ENCODE assay signal across 9 cellular contexts in the genomic region with DNA sequence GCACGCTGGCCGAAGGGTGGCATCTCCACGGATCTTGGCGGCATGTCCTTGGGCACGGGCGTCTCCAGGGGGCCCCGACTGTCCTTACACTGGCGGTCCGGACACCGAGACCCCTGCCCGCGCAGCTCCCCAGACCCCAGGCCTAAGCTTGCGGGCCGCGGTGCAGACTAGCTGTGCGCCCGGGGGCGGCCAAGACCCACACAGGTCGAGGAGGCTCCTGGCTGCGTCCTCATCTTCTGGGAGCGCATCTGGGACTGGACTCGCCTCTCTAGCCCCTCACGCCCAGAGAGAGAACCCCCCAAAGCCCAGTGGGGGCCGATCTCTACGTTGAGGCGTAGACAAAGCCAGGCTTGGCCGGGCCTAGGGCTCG. TPM values are rescaled to one million over a fixed set of nuclear protein-coding genes. Genes with fewer than 3 reads are reported as not detected.
DNase-seq lines count a peak whose midpoint lies in the region; ATAC-seq and TF ChIP-seq lines count a peak whose summit lies in the region.
"Had no signal": no experiment of that assay in that cellular context is flagged by ENCODE, and none has a peak within 500 bp of the region (broad histone marks: within the 10 kb centered on the region; RNA-seq: fewer than 3 reads in every experiment).

No MANE protein-coding gene starts in this region.

- H3K79me2 ChIP-seq in fibroblast of lung (ENCODE audit: control insufficient read depth, insufficient read depth, low read length), result peaks cover 57% of the 10 kb centered on the region

- peak overlapping the region; percentile 98 for H3K4me2 ChIP-seq in fibroblast of lung (ENCODE audit: extremely low read depth, insufficient read depth, low read length)

- peaks cover 2% of the 10 kb centered on the region for H3K4me1 ChIP-seq in fibroblast of lung (ENCODE audit: control insufficient read depth, extremely low read depth, insufficient read depth, low read length)
- no peaks in the 10 kb centered on the region for H3K4me1 ChIP-seq in muscle layer of colon (ENCODE audit: insufficient read depth, low read length)
- H3K4me1 ChIP-seq in upper lobe of left lung, result peaks cover 7 to 34% (median 23%) of the 10 kb centered on the region in 4 donors

- no peaks in the 10 kb centered on the region for H3K36me3 ChIP-seq in fibroblast of lung (ENCODE audit: control insufficient read depth, insufficient read depth, low read length)
- H3K36me3 ChIP-seq in muscle layer of colon (ENCODE audit: insufficient read depth, low read length), result no peaks in the 10 kb centered on the region
- H3K36me3 ChIP-seq in upper lobe of left lung, result no peaks in the 10 kb centered on the region

- H3K27ac ChIP-seq in fibroblast of lung (ENCODE audit: insufficient read depth, low read length) (peak overlapping the region; percentile 91), muscle layer of colon (ENCODE audit: low read depth, low read length) (peak overlapping the region; percentile 80), upper lobe of left lung (peak overlapping the region; percentile 36 to 79 (median 59))

- peak overlapping the region; percentile 52 for H2AFZ ChIP-seq in fibroblast of lung (ENCODE audit: low read length)

- H4K20me1 ChIP-seq in fibroblast of lung (ENCODE audit: control insufficient read depth, extremely low read depth, insufficient read depth, low read length), result no peaks in the 10 kb centered on the region

- DNase-seq in T-helper 17 cell (no peak), fibroblast of lung (ENCODE audit: low read depth in 2 of 2) (no peak), upper lobe of left lung (peak in 1 of 2 donors; percentile 83), ACHN (no peak), NCI-H69 (lab: John Stamatoyannopoulos, UW) (no peak)
- DNase-seq in stimulated activated CD8-positive, alpha-beta memory T cell treated with anti-CD3 and anti-CD28 coated beads, Interleukin-4, amount 100 ng/mL, for 48 hours, result no peak
- DNase-seq: NCI-H1092 treated with DMSO at 0.1 percent for 48 hours had no signal

- 2 to 5% methylated on average over 4 to 15 of the region's 28 CpGs for WGBS in upper lobe of left lung, 2 donors

- H3K27me3 Mint-ChIP-seq in T-helper 17 cell, result peaks cover 62% of the 10 kb centered on the region

- H3K9ac ChIP-seq in fibroblast of lung (ENCODE audit: insufficient read depth, low read length) (peak overlapping the region; percentile 86), muscle layer of colon (ENCODE audit: low read length) (no peak overlapping the region)

- TF ChIP-seq EP300 in upper lobe of left lung (IDR thresholded peaks at IDR 0.05), result no peak

- H3K27me3 ChIP-seq in fibroblast of lung (ENCODE audit: control insufficient read depth, insufficient read depth, low read length) (no peaks in the 10 kb centered on the region), muscle layer of colon (ENCODE audit: control insufficient read depth in 1 of 2, insufficient read depth in 2 of 2, low read length in 2 of 2) (peaks cover 0 to 23% of the 10 kb centered on the region in 2 donors), upper lobe of left lung (peaks cover 0 to 28% (median 14%) of the 10 kb centered on the region in 4 donors)

- H3K9me3 ChIP-seq in T-helper 17 cell (ENCODE audit: control insufficient read depth, low read length, poor library complexity, severe bottlenecking) (no peaks in the 10 kb centered on the region), fibroblast of lung (ENCODE audit: control insufficient read depth, insufficient read depth, low read depth, low read length) (no peaks in the 10 kb centered on the region), muscle layer of colon (ENCODE audit: low read length) (no peaks in the 10 kb centered on the region), upper lobe of left lung (no peaks in the 10 kb centered on the region)

- H3K36me3 Mint-ChIP-seq in T-helper 17 cell (ENCODE audit: low read depth), result no peaks in the 10 kb centered on the region

- TF ChIP-seq POLR2A in upper lobe of left lung (IDR thresholded peaks at IDR 0.05), result no peak

- in situ Hi-C loops in ACHN (cut with HindIII; ENCODE audit: low pct_ligation_motif_present, low pct_unique_long_range_greater_than_20kb, low sequenced_read_pairs), result no loop called here

- peaks cover 2% of the 10 kb centered on the region for H3K4me1 Mint-ChIP-seq in T-helper 17 cell

- ATAC-seq in T-helper 17 cell, result no peak
- ATAC-seq in upper lobe of left lung (ENCODE audit: low FRiP score in 2 of 2), result peak in 1 of 2 donors; percentile 25
- no peak for ATAC-seq in HG03139 (IDR thresholded peaks at IDR 0.05; ENCODE audit: unreplicated experiment)

- TF ChIP-seq CTCF in fibroblast of lung (conservative IDR thresholded peaks at IDR 0.05 in 1 of 2, IDR thresholded peaks at IDR 0.05 in 1 of 2; ENCODE audit: low read depth in 1 of 2, low read length in 2 of 2) (no peak), upper lobe of left lung (IDR thresholded peaks at IDR 0.05) (no peak)

- H3K4me3 Mint-ChIP-seq in T-helper 17 cell, result peak overlapping the region; percentile 19

- H3K4me3 ChIP-seq in fibroblast of lung (replicated peaks in 1 of 4; ENCODE audit: control extremely low read depth in 1 of 4, insufficient read depth in 1 of 4, low read depth in 3 of 4, low read length in 4 of 4) (peak overlapping the region; percentile 45 to 99 (median 76)), muscle layer of colon (ENCODE audit: low read depth in 1 of 2, low read length in 2 of 2) (peak overlapping the region; percentile 70 to 75), upper lobe of left lung (peak overlapping the region; percentile 26 to 76 (median 62))

- no peak overlapping the region for H3K27ac Mint-ChIP-seq in T-helper 17 cell

RNA-seq across cellular contexts. Expression of a gene that starts 0.5 kb away (rescaled TPM):
- total RNA-seq in T-helper 17 cell, result not detected
- 36.0 and 118 TPM in 2 replicates for total RNA-seq in fibroblast of lung
- polyA plus RNA-seq in fibroblast of lung, result 85.2 and 97.7 TPM in 2 replicates
- polyA plus RNA-seq in fibroblast of lung (2012), result 83.8 and 115 TPM in 2 replicates
- polyA minus RNA-seq in fibroblast of lung (ENCODE audit: low replicate concordance), result 24.2 and 33.9 TPM in 2 replicates
- 10 to 100 TPM; 10.5 to 29.3 (median 23.4) TPM for total RNA-seq in upper lobe of left lung

Comparison
In these comparisons a context has a peak if more than half of its experiments do, and no peak if none do; other contexts are left out.
1. RNA of a gene that starts 0.5 kb away (total RNA-seq): 36.0 to 118 TPM in fibroblast of lung and 10.5 to 29.3 TPM in upper lobe of left lung; not detected in T-helper 17 cell; every median in the first group is over 10 times any median in the second.
2. Peak in every context shown above with its lines, with median percentiles within 50 percentile points of each other: H3K27ac ChIP-seq and H3K4me3 ChIP-seq.